ENCODE assay signal across 8 cellular contexts in genomic region chr9:137458194-137459146, GRCh38. TPM values are rescaled to one million over a fixed set of nuclear protein-coding genes. Genes with fewer than 3 reads are reported as not detected.
DNase-seq lines count a peak whose midpoint lies in the region; ATAC-seq and TF ChIP-seq lines count a peak whose summit lies in the region.

No MANE protein-coding gene starts in this region.

- H3K4me1 ChIP-seq in stomach, result peaks cover 37 to 79% (median 59%) of the 10 kb centered on the region in 4 donors

- H3K27me3 ChIP-seq in stomach, result peaks cover 0 to 4% (median 0%) of the 10 kb centered on the region in 3 donors

- no peak for TF ChIP-seq CTCF in stomach (IDR thresholded peaks at IDR 0.05)

- TF ChIP-seq EP300 in stomach (IDR thresholded peaks at IDR 0.05), result no peak

- 17 to 25% (median 20%) methylated on average over 20 to 87 of the region's 87 CpGs for WGBS in stomach, 5 donors

- ATAC-seq in GM21381 (IDR thresholded peaks at IDR 0.05; ENCODE audit: unreplicated experiment) (peak; percentile 10), left colon (peak; percentile 20)

- H3K9me3 ChIP-seq in stomach, result no peaks in the 10 kb centered on the region

- peak overlapping the region; percentile 62 to 70 (median 68) for H3K4me3 ChIP-seq in stomach

- H3K27ac ChIP-seq in caudate nucleus (ENCODE audit: low read depth, low read length), result peak overlapping the region; percentile 76
- H3K27ac ChIP-seq in stomach, result peak overlapping the region; percentile 53 to 88 (median 79)

- no peak for TF ChIP-seq POLR2A in stomach (IDR thresholded peaks at IDR 0.05)

- peaks cover 5 to 53% (median 28%) of the 10 kb centered on the region in 4 donors for H3K36me3 ChIP-seq in stomach

- intact Hi-C loops in left colon (cut with DNase I, micrococcal nuclease) (no loop called here), stomach (cut with DNase I; ENCODE audit: low total_unique reads) (no loop called here)

- DNase-seq in COLO668 (lab: John Stamatoyannopoulos, UW; ENCODE audit: unreplicated experiment) (peak; percentile 60), NCI-H1694 treated with DMSO at 0.1 percent for 48 hours (lab: John Stamatoyannopoulos, UW) (peak; percentile 52), caudate nucleus (lab: John Stamatoyannopoulos, UW) (peak in 53 of 61 donors; percentile 15 to 91 (median 63)), left colon (peak; percentile 40 to 61), stomach (no peak), mesenteric fat pad (ENCODE audit: low spot score) (no peak), SKM-1 (lab: John Stamatoyannopoulos, UW; ENCODE audit: unreplicated experiment) (no peak)

RNA-seq across cellular contexts. Expression of gene NSMF, which starts 0.7 kb away (rescaled TPM):
- 10 to 100 TPM; 39.9 to 52.0 TPM for total RNA-seq in left colon
- total RNA-seq in stomach, result 10 to 100 TPM; 11.7 to 84.9 (median 56.6) TPM
- polyA plus RNA-seq in stomach, result 10 to 100 TPM; 20.3 to 45.4 (median 28.9) TPM
- total RNA-seq in mesenteric fat pad, result 37.4 TPM

RNA-seq across cellular contexts. Expression of gene ENTPD8, which starts 17.3 kb away (rescaled TPM):
- total RNA-seq in left colon (100 to 1,000 TPM; 108 to 120 TPM), stomach (10 to 100 TPM in 2 of 5 donors, 1 to 10 TPM in 1, under 1 TPM in 2; 0.89 to 37.9 (median 5.9) TPM), mesenteric fat pad (not detected)
- polyA plus RNA-seq in stomach, result 10 to 100 TPM in 1 of 3 donors, 1 to 10 TPM in 2; 2.8 to 16.2 (median 7.6) TPM

RNA-seq across cellular contexts. Expression of gene NOXA1, which starts 35.3 kb away (rescaled TPM):
- total RNA-seq in left colon (10 to 100 TPM; 33.3 to 42.6 TPM), stomach (10 to 100 TPM in 2 of 5 donors, 1 to 10 TPM in 3; 3.5 to 43.2 (median 8.3) TPM), mesenteric fat pad (3.2 TPM)
- 10 to 100 TPM; 14.4 to 20.5 (median 15.1) TPM for polyA plus RNA-seq in stomach

RNA-seq across cellular contexts. Expression of gene EXD3, which starts 35.5 kb away (rescaled TPM):
- total RNA-seq in left colon (10 to 100 TPM; 44.1 to 57.3 TPM), stomach (100 to 1,000 TPM in 1 of 5 donors, 10 to 100 TPM in 4; 12.9 to 105 (median 28.1) TPM), mesenteric fat pad (14.9 TPM)
- polyA plus RNA-seq in stomach, result 10 to 100 TPM; 17.4 to 27.3 (median 20.7) TPM

Comparison
In these comparisons a context has a peak if more than half of its experiments do, and no peak if none do; other contexts are left out.
1. DNase-seq: peak in COLO668 (single experiment), NCI-H1694 treated with DMSO at 0.1 percent for 48 hours (single experiment), caudate nucleus (53 of 61) and left colon (2 of 2); none in stomach (single experiment), mesenteric fat pad (single experiment) and SKM-1 (single experiment).